Comparison of ENCODE assay signal across 1 cellular context in genomic region chr16:89700649-89701424, GRCh38.
TF ChIP-seq lines count a peak whose summit lies in the region.

No MANE protein-coding gene starts in this region.

TF ChIP-seq in WTC11, 78 proteins besides CTCF, POLR2A, EP300 and RAD21 (continued from another document):
- TF ChIP-seq OVOL2 (CRISPR knock-in tag; IDR thresholded peaks at IDR 0.05; ENCODE audit: borderline replicate concordance), result no peak
- no peak for TF ChIP-seq TEAD4 (CRISPR knock-in tag; IDR thresholded peaks at IDR 0.05)
- TF ChIP-seq, protein P1, sequence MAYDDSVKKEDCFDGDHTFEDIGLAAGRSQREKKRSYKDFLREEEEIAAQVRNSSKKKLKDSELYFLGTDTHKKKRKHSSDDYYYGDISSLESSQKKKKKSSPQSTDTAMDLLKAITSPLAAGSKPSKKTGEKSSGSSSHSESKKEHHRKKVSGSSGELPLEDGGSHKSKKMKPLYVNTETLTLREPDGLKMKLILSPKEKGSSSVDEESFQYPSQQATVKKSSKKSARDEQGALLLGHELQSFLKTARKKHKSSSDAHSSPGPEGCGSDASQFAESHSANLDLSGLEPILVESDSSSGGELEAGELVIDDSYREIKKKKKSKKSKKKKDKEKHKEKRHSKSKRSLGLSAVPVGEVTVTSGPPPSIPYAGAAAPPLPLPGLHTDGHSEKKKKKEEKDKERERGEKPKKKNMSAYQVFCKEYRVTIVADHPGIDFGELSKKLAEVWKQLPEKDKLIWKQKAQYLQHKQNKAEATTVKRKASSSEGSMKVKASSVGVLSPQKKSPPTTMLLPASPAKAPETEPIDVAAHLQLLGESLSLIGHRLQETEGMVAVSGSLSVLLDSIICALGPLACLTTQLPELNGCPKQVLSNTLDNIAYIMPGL (CRISPR knock-in tag; IDR thresholded peaks at IDR 0.05), result peak; percentile 98
- TF ChIP-seq ZBTB21 (CRISPR knock-in tag; IDR thresholded peaks at IDR 0.05; ENCODE audit: borderline replicate concordance), result no peak
- TF ChIP-seq GABPB1 (CRISPR knock-in tag; IDR thresholded peaks at IDR 0.05), result no peak; the same call in 1 of the 2 replicates
- no peak for TF ChIP-seq ZNF671 (CRISPR knock-in tag; IDR thresholded peaks at IDR 0.05)
- TF ChIP-seq, protein P2, sequence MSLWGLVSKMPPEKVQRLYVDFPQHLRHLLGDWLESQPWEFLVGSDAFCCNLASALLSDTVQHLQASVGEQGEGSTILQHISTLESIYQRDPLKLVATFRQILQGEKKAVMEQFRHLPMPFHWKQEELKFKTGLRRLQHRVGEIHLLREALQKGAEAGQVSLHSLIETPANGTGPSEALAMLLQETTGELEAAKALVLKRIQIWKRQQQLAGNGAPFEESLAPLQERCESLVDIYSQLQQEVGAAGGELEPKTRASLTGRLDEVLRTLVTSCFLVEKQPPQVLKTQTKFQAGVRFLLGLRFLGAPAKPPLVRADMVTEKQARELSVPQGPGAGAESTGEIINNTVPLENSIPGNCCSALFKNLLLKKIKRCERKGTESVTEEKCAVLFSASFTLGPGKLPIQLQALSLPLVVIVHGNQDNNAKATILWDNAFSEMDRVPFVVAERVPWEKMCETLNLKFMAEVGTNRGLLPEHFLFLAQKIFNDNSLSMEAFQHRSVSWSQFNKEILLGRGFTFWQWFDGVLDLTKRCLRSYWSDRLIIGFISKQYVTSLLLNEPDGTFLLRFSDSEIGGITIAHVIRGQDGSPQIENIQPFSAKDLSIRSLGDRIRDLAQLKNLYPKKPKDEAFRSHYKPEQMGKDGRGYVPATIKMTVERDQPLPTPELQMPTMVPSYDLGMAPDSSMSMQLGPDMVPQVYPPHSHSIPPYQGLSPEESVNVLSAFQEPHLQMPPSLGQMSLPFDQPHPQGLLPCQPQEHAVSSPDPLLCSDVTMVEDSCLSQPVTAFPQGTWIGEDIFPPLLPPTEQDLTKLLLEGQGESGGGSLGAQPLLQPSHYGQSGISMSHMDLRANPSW (CRISPR knock-in tag; conservative IDR thresholded peaks at IDR 0.05; ENCODE audit: low read depth), result no peak
- TF ChIP-seq, protein P3, sequence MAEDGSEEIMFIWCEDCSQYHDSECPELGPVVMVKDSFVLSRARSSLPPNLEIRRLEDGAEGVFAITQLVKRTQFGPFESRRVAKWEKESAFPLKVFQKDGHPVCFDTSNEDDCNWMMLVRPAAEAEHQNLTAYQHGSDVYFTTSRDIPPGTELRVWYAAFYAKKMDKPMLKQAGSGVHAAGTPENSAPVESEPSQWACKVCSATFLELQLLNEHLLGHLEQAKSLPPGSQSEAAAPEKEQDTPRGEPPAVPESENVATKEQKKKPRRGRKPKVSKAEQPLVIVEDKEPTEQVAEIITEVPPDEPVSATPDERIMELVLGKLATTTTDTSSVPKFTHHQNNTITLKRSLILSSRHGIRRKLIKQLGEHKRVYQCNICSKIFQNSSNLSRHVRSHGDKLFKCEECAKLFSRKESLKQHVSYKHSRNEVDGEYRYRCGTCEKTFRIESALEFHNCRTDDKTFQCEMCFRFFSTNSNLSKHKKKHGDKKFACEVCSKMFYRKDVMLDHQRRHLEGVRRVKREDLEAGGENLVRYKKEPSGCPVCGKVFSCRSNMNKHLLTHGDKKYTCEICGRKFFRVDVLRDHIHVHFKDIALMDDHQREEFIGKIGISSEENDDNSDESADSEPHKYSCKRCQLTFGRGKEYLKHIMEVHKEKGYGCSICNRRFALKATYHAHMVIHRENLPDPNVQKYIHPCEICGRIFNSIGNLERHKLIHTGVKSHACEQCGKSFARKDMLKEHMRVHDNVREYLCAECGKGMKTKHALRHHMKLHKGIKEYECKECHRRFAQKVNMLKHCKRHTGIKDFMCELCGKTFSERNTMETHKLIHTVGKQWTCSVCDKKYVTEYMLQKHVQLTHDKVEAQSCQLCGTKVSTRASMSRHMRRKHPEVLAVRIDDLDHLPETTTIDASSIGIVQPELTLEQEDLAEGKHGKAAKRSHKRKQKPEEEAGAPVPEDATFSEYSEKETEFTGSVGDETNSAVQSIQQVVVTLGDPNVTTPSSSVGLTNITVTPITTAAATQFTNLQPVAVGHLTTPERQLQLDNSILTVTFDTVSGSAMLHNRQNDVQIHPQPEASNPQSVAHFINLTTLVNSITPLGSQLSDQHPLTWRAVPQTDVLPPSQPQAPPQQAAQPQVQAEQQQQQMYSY (CRISPR knock-in tag; IDR thresholded peaks at IDR 0.05), result no peak
- no peak for TF ChIP-seq TP53 (CRISPR knock-in tag; IDR thresholded peaks at IDR 0.05)
- TF ChIP-seq IRF2 (CRISPR knock-in tag; IDR thresholded peaks at IDR 0.05; ENCODE audit: borderline replicate concordance, low read depth), result no peak
- peak; percentile 35; the same call in 1 of the 2 replicates for TF ChIP-seq KAT7 (CRISPR knock-in tag; IDR thresholded peaks at IDR 0.05; ENCODE audit: borderline replicate concordance)
- no peak for TF ChIP-seq ZNF219 (CRISPR knock-in tag; IDR thresholded peaks at IDR 0.05; ENCODE audit: borderline replicate concordance)
- TF ChIP-seq, protein P4, sequence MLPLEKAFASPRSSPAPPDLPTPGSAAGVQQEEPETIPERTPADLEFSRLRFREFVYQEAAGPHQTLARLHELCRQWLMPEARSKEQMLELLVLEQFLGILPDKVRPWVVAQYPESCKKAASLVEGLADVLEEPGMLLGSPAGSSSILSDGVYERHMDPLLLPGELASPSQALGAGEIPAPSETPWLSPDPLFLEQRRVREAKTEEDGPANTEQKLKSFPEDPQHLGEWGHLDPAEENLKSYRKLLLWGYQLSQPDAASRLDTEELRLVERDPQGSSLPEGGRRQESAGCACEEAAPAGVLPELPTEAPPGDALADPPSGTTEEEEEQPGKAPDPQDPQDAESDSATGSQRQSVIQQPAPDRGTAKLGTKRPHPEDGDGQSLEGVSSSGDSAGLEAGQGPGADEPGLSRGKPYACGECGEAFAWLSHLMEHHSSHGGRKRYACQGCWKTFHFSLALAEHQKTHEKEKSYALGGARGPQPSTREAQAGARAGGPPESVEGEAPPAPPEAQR (CRISPR knock-in tag; IDR thresholded peaks at IDR 0.05), result no peak
- TF ChIP-seq AFF4 (CRISPR knock-in tag; IDR thresholded peaks at IDR 0.05; ENCODE audit: borderline replicate concordance), result no peak
- TF ChIP-seq ESRRA (CRISPR knock-in tag; IDR thresholded peaks at IDR 0.05; ENCODE audit: borderline replicate concordance), result no peak
- TF ChIP-seq TEAD1 (CRISPR knock-in tag; IDR thresholded peaks at IDR 0.05), result no peak
- no peak for TF ChIP-seq ZBTB43 (CRISPR knock-in tag; IDR thresholded peaks at IDR 0.05)
- TF ChIP-seq, protein P5, sequence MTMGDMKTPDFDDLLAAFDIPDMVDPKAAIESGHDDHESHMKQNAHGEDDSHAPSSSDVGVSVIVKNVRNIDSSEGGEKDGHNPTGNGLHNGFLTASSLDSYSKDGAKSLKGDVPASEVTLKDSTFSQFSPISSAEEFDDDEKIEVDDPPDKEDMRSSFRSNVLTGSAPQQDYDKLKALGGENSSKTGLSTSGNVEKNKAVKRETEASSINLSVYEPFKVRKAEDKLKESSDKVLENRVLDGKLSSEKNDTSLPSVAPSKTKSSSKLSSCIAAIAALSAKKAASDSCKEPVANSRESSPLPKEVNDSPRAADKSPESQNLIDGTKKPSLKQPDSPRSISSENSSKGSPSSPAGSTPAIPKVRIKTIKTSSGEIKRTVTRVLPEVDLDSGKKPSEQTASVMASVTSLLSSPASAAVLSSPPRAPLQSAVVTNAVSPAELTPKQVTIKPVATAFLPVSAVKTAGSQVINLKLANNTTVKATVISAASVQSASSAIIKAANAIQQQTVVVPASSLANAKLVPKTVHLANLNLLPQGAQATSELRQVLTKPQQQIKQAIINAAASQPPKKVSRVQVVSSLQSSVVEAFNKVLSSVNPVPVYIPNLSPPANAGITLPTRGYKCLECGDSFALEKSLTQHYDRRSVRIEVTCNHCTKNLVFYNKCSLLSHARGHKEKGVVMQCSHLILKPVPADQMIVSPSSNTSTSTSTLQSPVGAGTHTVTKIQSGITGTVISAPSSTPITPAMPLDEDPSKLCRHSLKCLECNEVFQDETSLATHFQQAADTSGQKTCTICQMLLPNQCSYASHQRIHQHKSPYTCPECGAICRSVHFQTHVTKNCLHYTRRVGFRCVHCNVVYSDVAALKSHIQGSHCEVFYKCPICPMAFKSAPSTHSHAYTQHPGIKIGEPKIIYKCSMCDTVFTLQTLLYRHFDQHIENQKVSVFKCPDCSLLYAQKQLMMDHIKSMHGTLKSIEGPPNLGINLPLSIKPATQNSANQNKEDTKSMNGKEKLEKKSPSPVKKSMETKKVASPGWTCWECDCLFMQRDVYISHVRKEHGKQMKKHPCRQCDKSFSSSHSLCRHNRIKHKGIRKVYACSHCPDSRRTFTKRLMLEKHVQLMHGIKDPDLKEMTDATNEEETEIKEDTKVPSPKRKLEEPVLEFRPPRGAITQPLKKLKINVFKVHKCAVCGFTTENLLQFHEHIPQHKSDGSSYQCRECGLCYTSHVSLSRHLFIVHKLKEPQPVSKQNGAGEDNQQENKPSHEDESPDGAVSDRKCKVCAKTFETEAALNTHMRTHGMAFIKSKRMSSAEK (CRISPR knock-in tag; IDR thresholded peaks at IDR 0.05; ENCODE audit: borderline replicate concordance), result no peak
- TF ChIP-seq GTF2I (CRISPR knock-in tag; conservative IDR thresholded peaks at IDR 0.05), result no peak
- 0 out of 2 replicates have a peak, but pooled peaks have one; percentile 57 for TF ChIP-seq FOXP1 (CRISPR knock-in tag; IDR thresholded peaks at IDR 0.05; ENCODE audit: borderline replicate concordance)
- TF ChIP-seq MYBL2 (CRISPR knock-in tag; IDR thresholded peaks at IDR 0.05), result no peak
- TF ChIP-seq NFE2L1 (CRISPR knock-in tag; IDR thresholded peaks at IDR 0.05), result no peak
- TF ChIP-seq, protein P6, sequence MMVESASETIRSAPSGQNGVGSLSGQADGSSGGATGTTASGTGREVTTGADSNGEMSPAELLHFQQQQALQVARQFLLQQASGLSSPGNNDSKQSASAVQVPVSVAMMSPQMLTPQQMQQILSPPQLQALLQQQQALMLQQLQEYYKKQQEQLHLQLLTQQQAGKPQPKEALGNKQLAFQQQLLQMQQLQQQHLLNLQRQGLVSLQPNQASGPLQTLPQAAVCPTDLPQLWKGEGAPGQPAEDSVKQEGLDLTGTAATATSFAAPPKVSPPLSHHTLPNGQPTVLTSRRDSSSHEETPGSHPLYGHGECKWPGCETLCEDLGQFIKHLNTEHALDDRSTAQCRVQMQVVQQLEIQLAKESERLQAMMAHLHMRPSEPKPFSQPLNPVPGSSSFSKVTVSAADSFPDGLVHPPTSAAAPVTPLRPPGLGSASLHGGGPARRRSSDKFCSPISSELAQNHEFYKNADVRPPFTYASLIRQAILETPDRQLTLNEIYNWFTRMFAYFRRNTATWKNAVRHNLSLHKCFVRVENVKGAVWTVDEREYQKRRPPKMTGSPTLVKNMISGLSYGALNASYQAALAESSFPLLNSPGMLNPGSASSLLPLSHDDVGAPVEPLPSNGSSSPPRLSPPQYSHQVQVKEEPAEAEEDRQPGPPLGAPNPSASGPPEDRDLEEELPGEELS (CRISPR knock-in tag; IDR thresholded peaks at IDR 0.05), result no peak
- TF ChIP-seq CBFB (CRISPR knock-in tag; IDR thresholded peaks at IDR 0.05; ENCODE audit: low read depth), result 0 out of 2 replicates have a peak, but pooled peaks have one; percentile 27
- no peak for TF ChIP-seq ZNF396 (CRISPR knock-in tag; IDR thresholded peaks at IDR 0.05; ENCODE audit: borderline replicate concordance)
- no peak for TF ChIP-seq ETV6 (CRISPR knock-in tag; IDR thresholded peaks at IDR 0.05)
- no peak for TF ChIP-seq ZNF317 (CRISPR knock-in tag; IDR thresholded peaks at IDR 0.05; ENCODE audit: borderline replicate concordance, low read depth)
- no peak for TF ChIP-seq ATF1 (CRISPR knock-in tag; IDR thresholded peaks at IDR 0.05)
- TF ChIP-seq SP1 (CRISPR knock-in tag; conservative IDR thresholded peaks at IDR 0.05), result no peak; the same call in 1 of the 2 replicates
- TF ChIP-seq, protein P7, sequence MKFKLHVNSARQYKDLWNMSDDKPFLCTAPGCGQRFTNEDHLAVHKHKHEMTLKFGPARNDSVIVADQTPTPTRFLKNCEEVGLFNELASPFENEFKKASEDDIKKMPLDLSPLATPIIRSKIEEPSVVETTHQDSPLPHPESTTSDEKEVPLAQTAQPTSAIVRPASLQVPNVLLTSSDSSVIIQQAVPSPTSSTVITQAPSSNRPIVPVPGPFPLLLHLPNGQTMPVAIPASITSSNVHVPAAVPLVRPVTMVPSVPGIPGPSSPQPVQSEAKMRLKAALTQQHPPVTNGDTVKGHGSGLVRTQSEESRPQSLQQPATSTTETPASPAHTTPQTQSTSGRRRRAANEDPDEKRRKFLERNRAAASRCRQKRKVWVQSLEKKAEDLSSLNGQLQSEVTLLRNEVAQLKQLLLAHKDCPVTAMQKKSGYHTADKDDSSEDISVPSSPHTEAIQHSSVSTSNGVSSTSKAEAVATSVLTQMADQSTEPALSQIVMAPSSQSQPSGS (CRISPR knock-in tag; IDR thresholded peaks at IDR 0.05; ENCODE audit: borderline replicate concordance, low read depth), result no peak
TF ChIP-seq in WTC11: peak in this region for 16.
